Comparison of ENCODE assay signal across 9 cellular contexts in the genomic region with DNA sequence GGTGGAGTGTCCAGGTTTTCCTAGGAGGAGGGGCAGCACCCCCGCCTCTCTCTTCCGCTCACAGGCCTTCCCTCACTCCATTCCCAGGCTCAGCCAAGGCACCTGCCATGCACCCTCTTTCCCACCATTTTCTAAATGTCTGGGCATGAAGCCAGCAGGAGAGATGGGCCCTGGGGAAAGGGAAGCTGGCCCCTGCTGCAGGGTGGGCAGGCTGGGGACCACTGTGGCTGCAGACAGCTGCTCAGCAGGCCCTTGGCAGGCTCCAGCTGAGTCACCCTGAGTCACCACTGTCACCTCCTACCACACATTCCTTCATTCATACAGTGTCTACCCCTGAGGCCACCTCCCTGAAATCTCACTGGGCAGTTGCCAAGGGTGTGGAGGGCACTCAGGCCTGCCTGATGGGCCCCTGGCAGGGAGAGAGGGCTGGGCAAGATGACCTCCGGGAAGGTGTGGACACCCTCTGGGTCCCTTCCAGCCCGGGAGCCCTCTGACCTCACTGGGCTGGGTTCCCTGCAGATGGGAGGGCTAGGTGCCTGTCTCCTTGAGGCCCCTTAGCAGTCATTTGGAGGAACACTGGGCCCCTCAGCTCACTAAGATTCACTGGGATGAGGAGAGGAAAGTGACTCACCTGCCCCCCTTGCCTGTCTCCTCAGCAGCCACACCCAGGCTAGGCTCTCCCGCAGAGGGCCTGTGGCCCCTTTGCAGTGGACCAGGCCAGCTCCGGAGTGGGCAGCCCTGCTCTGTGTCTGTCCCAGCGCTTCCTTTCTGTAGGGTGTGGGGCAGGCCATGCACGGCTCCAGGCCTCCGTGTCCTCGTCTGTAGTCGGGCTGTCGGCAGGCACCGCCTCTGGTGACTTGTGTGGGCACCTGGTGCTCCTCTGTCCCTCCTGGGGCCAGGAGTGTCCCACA. TPM values are rescaled to one million over a fixed set of nuclear protein-coding genes. Genes with fewer than 3 reads are reported as not detected.
A peak's percentile ranks its signal among the peaks of the same experiment; 100 is the strongest.
DNase-seq lines count a peak whose midpoint lies in the region; ATAC-seq and TF ChIP-seq lines count a peak whose summit lies in the region.
"Had no signal": no experiment of that assay in that cellular context is flagged by ENCODE, and none has a peak within 500 bp of the region (broad histone marks: within the 10 kb centered on the region; RNA-seq: fewer than 3 reads in every experiment).

No MANE protein-coding gene starts in this region.

- H3K27me3 ChIP-seq in heart left ventricle (no peaks in the 10 kb centered on the region), SJCRH30 (no peaks in the 10 kb centered on the region), transverse colon (no peaks in the 10 kb centered on the region)
- H3K27me3 ChIP-seq: ovary had no signal

- intact Hi-C loops in heart left ventricle (cut with DNase I), result no loop called here
- intact Hi-C loops in cardiac septum (cut with DNase I), result loop anchor here (5.0 kb wide), 1 partner anchor 196 kb away; no protein-coding TSS in a partner anchor
- intact Hi-C loops in transverse colon (cut with DNase I; ENCODE audit: low total_unique reads), result no loop called here

- TF ChIP-seq CTCF in heart left ventricle (IDR thresholded peaks at IDR 0.05) (no peak), fibroblast of villous mesenchyme (IDR thresholded peaks at IDR 0.05; ENCODE audit: insufficient read depth, low read depth, low read length) (no peak), transverse colon (IDR thresholded peaks at IDR 0.05) (no peak)

- no peak for TF ChIP-seq EP300 in transverse colon (IDR thresholded peaks at IDR 0.05; ENCODE audit: low read depth)

- H3K4me1 ChIP-seq in heart left ventricle (peaks cover 12 to 53% (median 37%) of the 10 kb centered on the region in 12 donors), SJCRH30 (peaks cover 56% of the 10 kb centered on the region), transverse colon (peaks cover 28 to 47% (median 32%) of the 10 kb centered on the region in 4 donors)

- 80 to 87% (median 85%) methylated on average over 6 to 13 of the region's 13 CpGs for WGBS in heart left ventricle, 4 donors
- WGBS in transverse colon (ENCODE audit: low coverage in 1 of 2), 2 donors, result 88% methylated on average over 13 of the region's 13 CpGs; no CpG with 5 or more reads in 1 of the 2 donors

- H3K36me3 ChIP-seq in heart left ventricle (no peaks in the 10 kb centered on the region), SJCRH30 (no peaks in the 10 kb centered on the region), transverse colon (no peaks in the 10 kb centered on the region)
- H3K36me3 ChIP-seq: ovary had no signal

- H3K4me3 ChIP-seq in heart left ventricle, result no peak overlapping the region
- no peak overlapping the region for H3K4me3 ChIP-seq in SJCRH30
- no peak overlapping the region for H3K4me3 ChIP-seq in fibroblast of villous mesenchyme (ENCODE audit: low read depth, low read length)
- no peak overlapping the region for H3K4me3 ChIP-seq in transverse colon
- H3K4me3 ChIP-seq: ovary had no signal

- in situ Hi-C loops in transverse colon (cut with MboI; ENCODE audit: low pct_ligation_motif_present in 1 of 4, low pct_unique_long_range_greater_than_20kb in 1 of 4, low sequenced_read_pairs in 3 of 4), result no loop called here

- peak in 3 of 5 donors; percentile 44 to 69 (median 57) for DNase-seq in heart left ventricle
- DNase-seq in cardiac septum (ENCODE audit: low spot score), result no peak
- DNase-seq in SJCRH30, result peak; percentile 96 to 97
- peak; percentile 47 for DNase-seq in fibroblast of villous mesenchyme (ENCODE audit: low read depth)
- DNase-seq in transverse colon, result peak; percentile 83
- no peak for DNase-seq in left lobe of liver (ENCODE audit: low spot score)
- DNase-seq: ovary had no signal

- TF ChIP-seq POLR2A in heart left ventricle (IDR thresholded peaks at IDR 0.05), result no peak
- no peak for TF ChIP-seq POLR2A in transverse colon (IDR thresholded peaks at IDR 0.05)

- ATAC-seq in heart left ventricle (peak in 1 of 4 donors; percentile 26), left lobe of liver (no peak), GM18867 (IDR thresholded peaks at IDR 0.05; ENCODE audit: unreplicated experiment) (no peak), HG02970 (IDR thresholded peaks at IDR 0.05; ENCODE audit: low FRiP score, unreplicated experiment) (no peak)

- H3K27ac ChIP-seq in heart left ventricle (peak overlapping the region in 1 of 12 donors; percentile 43), SJCRH30 (peak overlapping the region; percentile 91), transverse colon (peak overlapping the region in 3 of 4 donors; percentile 19 to 28 (median 26))
- H3K27ac ChIP-seq: ovary had no signal

- H3K9me3 ChIP-seq in heart left ventricle, result peaks cover 0 to 2% (median 0%) of the 10 kb centered on the region in 12 donors
- no peaks in the 10 kb centered on the region for H3K9me3 ChIP-seq in SJCRH30 (replicated peaks)
- no peaks in the 10 kb centered on the region for H3K9me3 ChIP-seq in transverse colon
- H3K9me3 ChIP-seq: ovary had no signal

RNA-seq across cellular contexts. Expression of gene MYEOV, which starts 7.8 kb away (rescaled TPM):
- under 1 TPM in 2 of 9 donors, not detected in 7; 0.37 to 0.88 TPM for total RNA-seq in heart left ventricle
- polyA plus RNA-seq in heart left ventricle, result under 1 TPM; 0.08 TPM
- total RNA-seq in cardiac septum, result not detected
- total RNA-seq in SJCRH30 (2014; rRNA removed; shearing (Covaris generic)), result 2.9 and 6.7 TPM in 2 replicates
- total RNA-seq in fibroblast of villous mesenchyme, result 0.86 and 3.2 TPM in 2 replicates
- 1 to 10 TPM in 1 of 4 donors, under 1 TPM in 1, not detected in 2; 0.55 to 1.1 TPM for total RNA-seq in transverse colon
- total RNA-seq in left lobe of liver, result 0.78 TPM

Comparison
In these comparisons a context has a peak if more than half of its experiments do, and no peak if none do; other contexts are left out.
1. DNase-seq: peak in heart left ventricle (3 of 5), SJCRH30 (2 of 2), fibroblast of villous mesenchyme (single experiment) and transverse colon (single experiment); none in cardiac septum (single experiment) and left lobe of liver (single experiment).